Comparison of ENCODE assay signal across 8 cellular contexts in the genomic region with DNA sequence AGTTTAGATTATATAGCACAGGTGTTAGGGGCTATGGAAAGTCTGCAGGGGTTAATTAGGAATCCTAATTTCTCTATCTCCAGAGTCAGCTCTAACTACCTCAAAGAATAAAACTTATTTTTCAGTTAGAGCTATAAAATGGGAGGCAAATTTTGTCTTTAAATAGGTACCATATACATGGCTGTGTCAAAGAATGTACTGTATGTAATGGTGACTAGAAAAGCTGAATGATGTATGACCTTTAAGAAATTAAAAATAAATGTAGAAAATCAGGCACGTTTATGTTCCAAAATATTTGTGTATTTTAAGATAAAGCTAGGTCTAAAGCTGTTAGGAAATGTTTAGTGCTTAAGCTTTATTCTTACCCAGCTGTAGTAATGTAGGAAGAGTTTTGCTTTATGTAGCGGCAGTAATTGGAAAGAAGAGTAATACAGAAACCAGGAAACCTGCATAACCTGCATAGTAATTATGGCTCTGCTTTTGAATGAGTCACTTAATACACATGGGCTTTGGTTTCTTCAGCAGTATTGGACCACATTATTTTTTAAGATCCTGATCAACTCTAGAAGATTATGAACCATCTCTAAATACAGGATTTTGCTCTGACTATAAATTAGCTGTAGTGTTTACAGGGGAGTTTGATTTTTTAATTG.
DNase-seq lines count a peak whose midpoint lies in the region; ATAC-seq, FAIRE-seq and TF ChIP-seq lines count a peak whose summit lies in the region.

No MANE protein-coding gene starts in this region.

- 81% methylated on average over 2 of the region's 2 CpGs for WGBS in K562 (ENCODE audit: insufficient coverage, low coverage, missing lambda C conversion rate)

- no peaks in the 10 kb centered on the region for H3K9me3 ChIP-seq in CD4-positive, alpha-beta T cell (ENCODE audit: control insufficient read depth, low read length)
- H3K9me3 ChIP-seq in K562 (replicated peaks; ENCODE audit: control insufficient read depth, insufficient read depth, low read depth, low read length), result no peaks in the 10 kb centered on the region

- in situ Hi-C loops in K562 (cut with MboI), result no loop called here

- no peak overlapping the region for H3K4me3 Mint-ChIP-seq in CD4-positive, alpha-beta T cell
- no peak overlapping the region for H3K4me3 Mint-ChIP-seq in CD14-positive monocyte

- CTCF ChIA-PET in CD4-positive, alpha-beta T cell (lab: Charles Lee), result interaction anchor here (1.1 kb wide), 1 partner anchor 115 kb away, joined by 3 read pairs; no protein-coding TSS in a partner anchor
- CTCF ChIA-PET in K562 (lab: Yijun Ruan, JAX; ENCODE audit: low intra/inter-chr PET ratio), result no interaction called here

- TF ChIP-seq CTCF in CD4-positive, alpha-beta T cell (IDR thresholded peaks at IDR 0.05), result no peak
- no peak for TF ChIP-seq CTCF in K562 (IDR thresholded peaks at IDR 0.05 in 2 of 3, conservative IDR thresholded peaks at IDR 0.05 in 1 of 3; ENCODE audit: insufficient read depth in 2 of 3, low read depth in 1 of 3, low read length in 3 of 3)
- no peak for TF ChIP-seq CTCF in CD14-positive monocyte (IDR thresholded peaks at IDR 0.05)

- no peak overlapping the region for H2AFZ ChIP-seq in K562 (ENCODE audit: low read depth, low read length)

- 0 out of 3 replicates have a peak, but pooled peaks cover 5% of the 10 kb centered on the region for H3K79me2 ChIP-seq in K562 (ENCODE audit: control insufficient read depth, insufficient read depth, low read length)

- no peaks in the 10 kb centered on the region for H3K27me3 ChIP-seq in CD4-positive, alpha-beta T cell (ENCODE audit: control insufficient read depth, insufficient read depth, low read length)
- H3K27me3 ChIP-seq in K562 (ENCODE audit: control insufficient read depth in 2 of 2, insufficient read depth in 2 of 2, low read length in 2 of 2), result no peaks in the 10 kb centered on the region

- H3K4me1 Mint-ChIP-seq in CD4-positive, alpha-beta T cell (ENCODE audit: low read depth), result peaks cover 55% of the 10 kb centered on the region
- H3K4me1 Mint-ChIP-seq in CD14-positive monocyte, result no peaks in the 10 kb centered on the region

- H3K9me1 ChIP-seq in K562 (ENCODE audit: control insufficient read depth, insufficient read depth, low read length), result no peaks in the 10 kb centered on the region

- DNase-seq in CD4-positive, alpha-beta T cell, result no peak
- no peak for DNase-seq in K562 (ENCODE audit: extremely low read depth in 1 of 4, low spot score in 3 of 4)
- no peak for DNase-seq in CD14-positive monocyte (ENCODE audit: low spot score)
- DNase-seq in NCI-H1436 (lab: John Stamatoyannopoulos, UW), result no peak
- DNase-seq in KG1 (lab: John Stamatoyannopoulos, UW), result no peak
- DNase-seq in NK-92 treated with Interleukin-12 subunit alpha and Interleukin-12 subunit beta, amount 100 ng/mL, for 24 hours (lab: John Stamatoyannopoulos, UW), result no peak

- no peaks in the 10 kb centered on the region for H3K27me3 Mint-ChIP-seq in CD4-positive, alpha-beta T cell
- no peaks in the 10 kb centered on the region for H3K27me3 Mint-ChIP-seq in CD14-positive monocyte (ENCODE audit: low read depth in 3 of 3)

- H3K9ac ChIP-seq in K562 (ENCODE audit: insufficient read depth in 1 of 2, low read depth in 2 of 2, low read length in 2 of 2), result no peak overlapping the region

- no peak for TF ChIP-seq POLR2A in K562 (conservative IDR thresholded peaks at IDR 0.05)

- peak; percentile 24 for ATAC-seq in CD4-positive, alpha-beta T cell (ENCODE audit: poor library complexity)
- peak; percentile 57 for ATAC-seq in GM19372 (IDR thresholded peaks at IDR 0.05; ENCODE audit: low read depth, unreplicated experiment)
- peak; percentile 64 for ATAC-seq in HG03196 (IDR thresholded peaks at IDR 0.05; ENCODE audit: unreplicated experiment)
- ATAC-seq in K562, result no peak; the same call in 2 of the 3 replicates

- TF ChIP-seq RAD21 in K562 (CRISPR knock-in tag; conservative IDR thresholded peaks at IDR 0.05 in 1 of 2, IDR thresholded peaks at IDR 0.05 in 1 of 2), result no peak

- H3K4me3 ChIP-seq in K562, result no peak overlapping the region

- H3K4me1 ChIP-seq in K562 (replicated peaks in 1 of 2; ENCODE audit: control insufficient read depth in 2 of 2, insufficient read depth in 2 of 2, low read length in 2 of 2), result no peaks in the 10 kb centered on the region

- BruUV-seq in K562 (replicated peaks; lab: Mats Ljungman, UMichigan), result no TSS peak

- no peak overlapping the region for H3K27ac ChIP-seq in CD4-positive, alpha-beta T cell (ENCODE audit: low read depth, low read length)
- H3K27ac ChIP-seq in K562 (ENCODE audit: extremely low read depth, low read depth, low read length), result no peak overlapping the region

- no peaks in the 10 kb centered on the region for H4K20me1 ChIP-seq in K562 (replicated peaks; ENCODE audit: control insufficient read depth, insufficient read depth, low read length)

- no peak for FAIRE-seq in K562 (lab: Jason Lieb, UNC)

- peaks cover 90% of the 10 kb centered on the region for H3K36me3 Mint-ChIP-seq in CD4-positive, alpha-beta T cell (ENCODE audit: low read depth)
- peaks cover 46 to 71% of the 10 kb centered on the region in 2 donors for H3K36me3 Mint-ChIP-seq in CD14-positive monocyte

- H3K9me3 Mint-ChIP-seq in CD4-positive, alpha-beta T cell, result no peaks in the 10 kb centered on the region
- H3K9me3 Mint-ChIP-seq in CD14-positive monocyte, result no peaks in the 10 kb centered on the region

- H3K36me3 ChIP-seq in K562 (ENCODE audit: control insufficient read depth, insufficient read depth, low read length), result peaks cover 78% of the 10 kb centered on the region

- POLR2A ChIA-PET in CD4-positive, alpha-beta T cell (lab: Charles Lee), result no interaction called here
- POLR2A ChIA-PET in K562 (lab: Yijun Ruan, JAX), result interaction anchor here (1.3 kb wide), 2 partner anchors 10 to 85 kb away, joined by 3 read pairs; a partner anchor contains a TSS

- TF ChIP-seq EP300 in K562 (IDR thresholded peaks at IDR 0.05; ENCODE audit: low read length), result no peak

- H3K4me2 ChIP-seq in K562 (ENCODE audit: insufficient read depth, low read length), result no peak overlapping the region

- peak overlapping the region; percentile 33 for H3K27ac Mint-ChIP-seq in CD4-positive, alpha-beta T cell
- peak overlapping the region in 1 of 7 donors; percentile 21 for H3K27ac Mint-ChIP-seq in CD14-positive monocyte

- intact Hi-C loops in CD4-positive, alpha-beta T cell (cut with DNase I, micrococcal nuclease), result no loop called here
- intact Hi-C loops in K562 (cut with micrococcal nuclease) (no loop called here), CD14-positive monocyte (cut with micrococcal nuclease) (no loop called here)

TF ChIP-seq in K562, 482 proteins besides CTCF, POLR2A, EP300 and RAD21:
- TF ChIP-seq POLR2B (IDR thresholded peaks at IDR 0.05; ENCODE audit: low read depth, partially characterized antibody) (no peak), POLR2H (tag; IDR thresholded peaks at IDR 0.05; ENCODE audit: low read depth) (peak; percentile 47; the same call in 1 of the 2 replicates), TAL1 (IDR thresholded peaks at IDR 0.05) (no peak), CBX1 (IDR thresholded peaks at IDR 0.05; ENCODE audit: low read depth) (no peak), HNRNPLL (IDR thresholded peaks at IDR 0.05; ENCODE audit: low read depth, low read length, poor library complexity, severe bottlenecking) (no peak), ZFPM2 (CRISPR knock-in tag; IDR thresholded peaks at IDR 0.05) (no peak), CBFA2T3 (IDR thresholded peaks at IDR 0.05) (no peak)
- TF ChIP-seq, protein P1, sequence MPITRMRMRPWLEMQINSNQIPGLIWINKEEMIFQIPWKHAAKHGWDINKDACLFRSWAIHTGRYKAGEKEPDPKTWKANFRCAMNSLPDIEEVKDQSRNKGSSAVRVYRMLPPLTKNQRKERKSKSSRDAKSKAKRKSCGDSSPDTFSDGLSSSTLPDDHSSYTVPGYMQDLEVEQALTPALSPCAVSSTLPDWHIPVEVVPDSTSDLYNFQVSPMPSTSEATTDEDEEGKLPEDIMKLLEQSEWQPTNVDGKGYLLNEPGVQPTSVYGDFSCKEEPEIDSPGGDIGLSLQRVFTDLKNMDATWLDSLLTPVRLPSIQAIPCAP (CRISPR knock-in tag; IDR thresholded peaks at IDR 0.05; ENCODE audit: borderline replicate concordance), result no peak
